Comparison of ENCODE assay signal across 8 cellular contexts in the genomic region with DNA sequence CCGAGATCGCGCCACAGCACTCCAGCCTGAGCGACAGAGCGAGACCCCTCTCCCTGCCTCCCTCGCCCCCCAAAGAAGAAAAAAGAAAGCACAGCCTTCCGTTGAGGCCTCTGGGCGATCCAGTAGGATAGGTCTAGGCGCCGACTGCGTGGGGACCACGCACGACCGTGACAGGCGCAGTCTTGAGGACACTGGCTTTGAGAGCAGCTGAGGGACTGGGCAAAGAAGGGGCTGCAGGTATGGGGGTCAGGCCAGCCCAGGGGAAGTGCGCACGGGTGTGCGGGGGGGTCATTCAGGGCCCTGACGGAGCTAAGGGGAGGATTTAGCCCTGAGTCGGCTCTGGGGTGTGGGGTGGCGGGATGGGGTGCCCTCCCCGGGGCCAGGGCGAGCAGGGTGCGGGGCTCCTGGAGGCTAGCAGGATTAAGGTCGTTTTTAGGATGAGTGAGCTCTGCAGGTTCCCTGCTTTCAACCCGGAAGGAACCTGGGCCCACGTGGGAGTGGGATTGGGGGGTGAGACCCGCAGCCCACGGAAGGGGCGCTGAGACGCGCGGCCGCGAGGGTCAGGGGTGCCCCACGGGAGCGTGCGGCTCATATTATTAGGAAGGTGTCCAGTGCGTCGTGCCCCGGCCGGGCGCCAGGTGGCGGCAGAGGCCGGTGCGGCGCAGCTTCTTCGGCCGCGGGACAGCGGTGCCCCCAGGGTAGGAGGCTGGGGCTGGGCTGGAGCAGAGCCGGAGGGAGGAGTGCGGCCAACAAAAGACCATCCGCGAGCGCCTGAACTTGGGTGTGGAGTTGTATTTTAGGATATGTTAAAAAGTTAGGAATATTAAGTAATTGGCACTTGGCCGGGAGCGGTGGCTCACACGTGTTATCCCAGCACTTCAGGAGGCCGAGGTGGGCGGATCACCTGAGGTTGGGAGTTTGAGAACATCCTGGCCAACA. TPM values are rescaled to one million over a fixed set of nuclear protein-coding genes. Genes with fewer than 3 reads are reported as not detected.
DNase-seq lines count a peak whose midpoint lies in the region; ATAC-seq and TF ChIP-seq lines count a peak whose summit lies in the region.

No MANE protein-coding gene starts in this region.

- intact Hi-C loops in HCT116 (cut with micrococcal nuclease), result loop anchor here (1.0 to 10.0 kb wide), 6 partner anchors 19 to 403 kb away; partner anchors contain the start of gene ZNF516

- in situ Hi-C loops in brain microvascular endothelial cell (cut with HindIII; ENCODE audit: low pct_ligation_motif_present, low sequenced_read_pairs), result no loop called here

- no peaks in the 10 kb centered on the region for H3K36me3 Mint-ChIP-seq in T-helper 2 cell treated with Interferon-gamma antibody and Interleukin-4, amounts not matched to agents 5 μg/mL and 100 μg/mL, for 36 hours (ENCODE audit: low read depth)

- H3K27me3 Mint-ChIP-seq in T-helper 2 cell treated with Interferon-gamma antibody and Interleukin-4, amounts not matched to agents 5 μg/mL and 100 μg/mL, for 36 hours (ENCODE audit: low read depth), result peaks cover 12% of the 10 kb centered on the region

- H3K9ac ChIP-seq in HCT116 (ENCODE audit: low read length) (peak overlapping the region; percentile 61), iPS-20b (ENCODE audit: low read depth, low read length) (peak overlapping the region; percentile 59; the same call in 1 of the 2 replicates), smooth muscle cell (ENCODE audit: low read depth) (no peak overlapping the region)

- H3K27me3 ChIP-seq in HCT116 (ENCODE audit: insufficient read depth, low read length) (no peaks in the 10 kb centered on the region), brain microvascular endothelial cell (replicated peaks) (no peaks in the 10 kb centered on the region), iPS-20b (ENCODE audit: insufficient read depth, low read length) (no peaks in the 10 kb centered on the region; the same call in 1 of the 2 replicates), smooth muscle cell (ENCODE audit: low read depth) (no peaks in the 10 kb centered on the region)

- RAD21 ChIA-PET in HCT116 (lab: Charles Lee; ENCODE audit: low non-redundant PET in 1 of 2, low total read pairs in 2 of 2, uncharacterized antibody in 2 of 2, unreplicated experiment in 2 of 2), result interaction anchor here (0.7 to 1.6 kb wide), 2 partner anchors 17 to 469 kb away, joined by 3 read pairs; no protein-coding TSS in a partner anchor

- peaks cover 4% of the 10 kb centered on the region for H3K9me3 Mint-ChIP-seq in T-helper 2 cell treated with Interferon-gamma antibody and Interleukin-4, amounts not matched to agents 5 μg/mL and 100 μg/mL, for 36 hours

- H3K79me2 ChIP-seq in HCT116 (ENCODE audit: insufficient read depth, low read length) (no peaks in the 10 kb centered on the region), smooth muscle cell (ENCODE audit: low read depth) (no peaks in the 10 kb centered on the region)

- peak; percentile 81 for TF ChIP-seq RAD21 in HCT116 (IDR thresholded peaks at IDR 0.05; ENCODE audit: low read depth)

- peak overlapping the region; percentile 61 for H3K4me3 Mint-ChIP-seq in T-helper 2 cell treated with Interferon-gamma antibody and Interleukin-4, amounts not matched to agents 5 μg/mL and 100 μg/mL, for 36 hours

- CTCF ChIA-PET in HCT116 (lab: Charles Lee), result interaction anchor here (0.8 to 2.6 kb wide), 10 partner anchors 8 to 410 kb away, joined by 3 to 16 read pairs (median 4); partner anchors contain the start of gene ZNF236

- DNase-seq in NCI-H1694 treated with DMSO at 0.1 percent for 48 hours (lab: John Stamatoyannopoulos, UW), result peak; percentile 13
- no peak for DNase-seq in NCI-H1694 (lab: John Stamatoyannopoulos, UW)
- no peak for DNase-seq in HCT116 (ENCODE audit: low read depth, low spot score)
- DNase-seq in LoVo (ENCODE audit: low spot score), result peak; percentile 78
- DNase-seq in T-helper 2 cell treated with Interferon-gamma antibody and Interleukin-4, amounts not matched to agents 5 μg/mL and 100 μg/mL, for 36 hours (ENCODE audit: low spot score), result peak; percentile 37
- no peak for DNase-seq in brain microvascular endothelial cell
- DNase-seq in smooth muscle cell (lab: John Stamatoyannopoulos, UW; ENCODE audit: unreplicated experiment), result peak; percentile 5

- H3K9me3 ChIP-seq in HCT116 (ENCODE audit: control insufficient read depth in 1 of 2, insufficient read depth in 1 of 2, low read depth in 1 of 2, low read length in 2 of 2) (no peaks in the 10 kb centered on the region), iPS-20b (ENCODE audit: insufficient read depth, low read depth, low read length) (0 out of 2 replicates have a peak, but pooled peaks cover 3% of the 10 kb centered on the region), smooth muscle cell (replicated peaks; ENCODE audit: low read depth) (no peaks in the 10 kb centered on the region)

- H3K36me3 ChIP-seq in HCT116 (ENCODE audit: control insufficient read depth in 1 of 2, insufficient read depth in 2 of 2, low read length in 2 of 2) (no peaks in the 10 kb centered on the region), brain microvascular endothelial cell (replicated peaks) (no peaks in the 10 kb centered on the region), iPS-20b (ENCODE audit: insufficient read depth, low read depth, low read length) (no peaks in the 10 kb centered on the region), smooth muscle cell (ENCODE audit: low read depth) (no peaks in the 10 kb centered on the region)

- H3K4me1 ChIP-seq in HCT116 (ENCODE audit: control insufficient read depth in 1 of 2, insufficient read depth in 2 of 2, low read length in 2 of 2) (peaks cover 13 to 32% of the 10 kb centered on the region in 2 experiments), iPS-20b (ENCODE audit: insufficient read depth, low read length) (no peaks in the 10 kb centered on the region), smooth muscle cell (ENCODE audit: low read depth) (no peaks in the 10 kb centered on the region)

- H3F3A ChIP-seq in smooth muscle cell (ENCODE audit: low read depth), result no peaks in the 10 kb centered on the region

- H3K4me2 ChIP-seq in HCT116 (ENCODE audit: low read length), result peak overlapping the region; percentile 94
- peak overlapping the region; percentile 81 for H3K4me2 ChIP-seq in smooth muscle cell

- H3K27ac ChIP-seq in HCT116 (ENCODE audit: low read depth, low read length) (peak overlapping the region; percentile 22; the same call in 1 of the 2 replicates), brain microvascular endothelial cell (no peak overlapping the region), iPS-20b (ENCODE audit: low read length) (no peak overlapping the region), smooth muscle cell (ENCODE audit: low read depth) (no peak overlapping the region)

- H3K27ac Mint-ChIP-seq in T-helper 2 cell treated with Interferon-gamma antibody and Interleukin-4, amounts not matched to agents 5 μg/mL and 100 μg/mL, for 36 hours, result no peak overlapping the region

- TF ChIP-seq POLR2A in HCT116 (IDR thresholded peaks at IDR 0.05; ENCODE audit: borderline replicate concordance, extremely low read depth, insufficient read depth, insufficient read length), result no peak

- TF ChIP-seq CTCF in HCT116 (IDR thresholded peaks at IDR 0.05 in 2 of 3, conservative IDR thresholded peaks at IDR 0.05 in 1 of 3; ENCODE audit: borderline replicate concordance in 1 of 3, insufficient read depth in 1 of 3, low read depth in 2 of 3, low read length in 2 of 3), result peak; percentile 65 to 92 (median 85); a peak in 5 of 6 replicates
- TF ChIP-seq CTCF in brain microvascular endothelial cell (IDR thresholded peaks at IDR 0.05; ENCODE audit: low read depth, low read length, missing control alignments), result peak; percentile 71
- TF ChIP-seq CTCF in smooth muscle cell (IDR thresholded peaks at IDR 0.05; ENCODE audit: borderline replicate concordance, insufficient read depth, poor library complexity, severe bottlenecking), result peak; percentile 87

- peak; percentile 93 for ATAC-seq in HCT116

- WGBS in smooth muscle cell (ENCODE audit: low lambda C conversion rate), result 29% methylated on average over 58 of the region's 61 CpGs

- H3K9me2 ChIP-seq in HCT116 (ENCODE audit: insufficient read depth), result no peaks in the 10 kb centered on the region

- H4K20me1 ChIP-seq in HCT116 (ENCODE audit: insufficient read depth), result no peaks in the 10 kb centered on the region
- H4K20me1 ChIP-seq in smooth muscle cell (ENCODE audit: low read depth), result no peaks in the 10 kb centered on the region

- BruUV-seq in HCT116 (replicated peaks; lab: Mats Ljungman, UMichigan), result no TSS peak

- POLR2A ChIA-PET in HCT116 (lab: Charles Lee), result no interaction called here

- H2AFZ ChIP-seq in HCT116 (ENCODE audit: low read depth, low read length, poor library complexity, severe bottlenecking) (peak overlapping the region; percentile 100), smooth muscle cell (ENCODE audit: low read depth) (peak overlapping the region; percentile 22)

- H3K4me1 Mint-ChIP-seq in T-helper 2 cell treated with Interferon-gamma antibody and Interleukin-4, amounts not matched to agents 5 μg/mL and 100 μg/mL, for 36 hours (ENCODE audit: low read depth), result peaks cover 7% of the 10 kb centered on the region

- H3K4me3 ChIP-seq in HCT116 (replicated peaks in 1 of 2; ENCODE audit: low read depth in 1 of 2, low read length in 2 of 2), result peak overlapping the region; percentile 38 to 58
- H3K4me3 ChIP-seq in brain microvascular endothelial cell (ENCODE audit: low read depth, low read length), result peak overlapping the region; percentile 50
- H3K4me3 ChIP-seq in iPS-20b (ENCODE audit: low read length), result peak overlapping the region; percentile 62; the same call in 1 of the 2 replicates
- peak overlapping the region; percentile 35 for H3K4me3 ChIP-seq in smooth muscle cell

TF ChIP-seq in HCT116, 20 proteins besides CTCF, POLR2A, EP300 and RAD21 (continues in another document):
- no peak for TF ChIP-seq SIN3A (IDR thresholded peaks at IDR 0.05; ENCODE audit: low read depth)
- no peak for TF ChIP-seq EZH2 (IDR thresholded peaks at IDR 0.05)

RNA-seq across cellular contexts. Expression of gene ZNF236, which starts 20.5 kb away (rescaled TPM):
- total RNA-seq in HCT116 (2021; ENCODE audit: unreplicated experiment), result 15.0 TPM
- polyA plus RNA-seq in HCT116 (2012), result 4.4 and 9.6 TPM in 2 replicates
- 6.2 and 6.8 TPM in 2 replicates for total RNA-seq in smooth muscle cell
- 4.1 and 5.5 TPM in 2 replicates for polyA plus RNA-seq in smooth muscle cell

Comparison
In these comparisons a context has a peak if more than half of its experiments do, and no peak if none do; other contexts are left out.
1. DNase-seq: peak in NCI-H1694 treated with DMSO at 0.1 percent for 48 hours (single experiment), LoVo (single experiment), T-helper 2 cell treated with Interferon-gamma antibody and Interleukin-4, amounts not matched to agents 5 μg/mL and 100 μg/mL, for 36 hours (single experiment) and smooth muscle cell (single experiment); none in NCI-H1694 (single experiment), HCT116 (single experiment) and brain microvascular endothelial cell (single experiment).
2. Peak in every context shown above with its lines, with median percentiles within 50 percentile points of each other: H3K4me3 ChIP-seq and CTCF ChIP-seq.